In the genomic region with DNA sequence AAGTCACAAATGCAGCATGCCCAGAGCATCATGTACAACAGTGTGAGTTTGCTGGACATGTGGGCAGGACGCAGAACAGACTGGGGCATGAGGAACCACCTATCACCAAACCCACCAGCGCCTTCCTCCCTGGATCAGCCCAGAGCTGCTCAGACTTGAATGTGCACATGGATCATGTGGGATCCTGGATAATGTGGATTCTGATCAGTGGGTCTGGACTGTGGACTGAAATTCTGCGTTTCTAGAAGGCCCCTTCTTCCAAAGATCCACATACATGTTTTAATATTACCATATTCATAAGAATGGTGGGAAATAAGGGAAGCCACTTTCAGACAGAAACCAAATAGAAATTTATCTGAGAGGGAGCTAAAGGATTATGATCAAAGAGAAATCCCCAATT, we compare ENCODE assay signal across 22 cellular contexts.
"Had no signal": no experiment of that assay in that cellular context is flagged by ENCODE, and none has a peak within 500 bp of the region (broad histone marks: within the 10 kb centered on the region; RNA-seq: fewer than 3 reads in every experiment).

No MANE protein-coding gene starts in this region.

- H3K27ac Mint-ChIP-seq: natural killer cell treated with Interleukin-12 subunit alpha and Interleukin-12 subunit beta and Interleukin-15 and Interleukin-18, amount 100 ng/mL, for 72 hours; type B pancreatic cell had no signal

- H3K4me3 Mint-ChIP-seq: natural killer cell treated with Interleukin-12 subunit alpha and Interleukin-12 subunit beta and Interleukin-15 and Interleukin-18, amount 100 ng/mL, for 72 hours; neural crest cell; type B pancreatic cell had no signal

- FAIRE-seq: colon, frontal cortex, keratinocyte, pancreas had no signal

- H3K9me3 Mint-ChIP-seq: natural killer cell treated with Interleukin-12 subunit alpha and Interleukin-12 subunit beta and Interleukin-15 and Interleukin-18, amount 100 ng/mL, for 72 hours; neural crest cell; type B pancreatic cell had no signal

- H3K4me3 ChIP-seq: dorsolateral prefrontal cortex, lower lobe of right lung, pancreas, right lobe of liver, smooth muscle cell, testis, tibial artery had no signal

- H3K27ac ChIP-seq: dorsolateral prefrontal cortex, lower lobe of right lung, neutrophil, pancreas, right lobe of liver, testis, tibial artery had no signal

- H3K9me3 ChIP-seq: lower lobe of right lung, neutrophil, pancreas, right lobe of liver, testis, tibial artery had no signal

- H3K36me3 ChIP-seq: lower lobe of right lung, neutrophil, pancreas, right lobe of liver, tibial artery had no signal

- DNase-seq: dorsolateral prefrontal cortex; effector CD4-positive, alpha-beta T cell; left ventricle myocardium superior; lower lobe of right lung; pancreas; right lobe of liver; stimulated activated CD4-positive, alpha-beta T cell treated with anti-CD3 and anti-CD28 coated beads, Interleukin-12 subunit alpha, Interleukin-12 subunit beta, amount 100 ng/mL, for 4 hours; stimulated activated CD4-positive, alpha-beta T cell treated with anti-CD3 and anti-CD28 coated beads, Interleukin-1b, Interleukin-23, amount 100 ng/mL, for 48 hours; stimulated activated CD4-positive, alpha-beta T cell treated with anti-CD3 and anti-CD28 coated beads, Interleukin-4, amount 100 ng/mL, for 1 hour; stimulated activated CD8-positive, alpha-beta memory T cell treated with anti-CD3 and anti-CD28 coated beads, Interleukin-4, amount 100 ng/mL, for 48 hours; stimulated activated naive CD8-positive, alpha-beta T cell treated with anti-CD3 and anti-CD28 coated beads, Interleukin-15, Interleukin-2, amounts not matched to agents 100 U/mL and 50 U/mL, for 24 hours; substantia nigra; testis; tibial artery had no signal

- ATAC-seq: left ventricle myocardium superior; lower lobe of right lung; natural killer cell treated with Interleukin-12 subunit alpha and Interleukin-12 subunit beta and Interleukin-15 and Interleukin-18, amount 100 ng/mL, for 72 hours; pancreas; right lobe of liver; stimulated activated naive CD8-positive, alpha-beta T cell treated with anti-CD3 and anti-CD28 coated beads, Interleukin-15, Interleukin-2, amounts not matched to agents 100 U/mL and 50 U/mL, for 24 hours had no signal

- H3K27me3 ChIP-seq: neutrophil, pancreas, right lobe of liver, testis had no signal

- H3K36me3 Mint-ChIP-seq: natural killer cell treated with Interleukin-12 subunit alpha and Interleukin-12 subunit beta and Interleukin-15 and Interleukin-18, amount 100 ng/mL, for 72 hours; type B pancreatic cell had no signal

- H3K4me1 Mint-ChIP-seq: neural crest cell had no signal

- H3K4me1 ChIP-seq: lower lobe of right lung, pancreas, right lobe of liver, testis, tibial artery had no signal
